10 cellular contexts compared by ENCODE assay signal in genomic region chr3:24242012-24242698, GRCh38.
A peak's percentile ranks its signal among the peaks of the same experiment; 100 is the strongest.
DNase-seq lines count a peak whose midpoint lies in the region; ATAC-seq, FAIRE-seq and TF ChIP-seq lines count a peak whose summit lies in the region.
"Had no signal": no experiment of that assay in that cellular context is flagged by ENCODE, and none has a peak within 500 bp of the region (broad histone marks: within the 10 kb centered on the region; RNA-seq: fewer than 3 reads in every experiment).

No MANE protein-coding gene starts in this region.

- FAIRE-seq in urothelium cell line (lab: Jason Lieb, UNC), result no peak

- in situ Hi-C loops in astrocyte of the spinal cord (cut with HindIII; ENCODE audit: low sequenced_read_pairs), result no loop called here

- no peak overlapping the region for H3K4me3 ChIP-seq in astrocyte of the spinal cord (ENCODE audit: low read depth, low read length)
- H3K4me3 ChIP-seq: tibial artery had no signal

- TF ChIP-seq CTCF in astrocyte of the spinal cord (IDR thresholded peaks at IDR 0.05; ENCODE audit: low read depth, low read length), result no peak

- ATAC-seq in HG03108 (IDR thresholded peaks at IDR 0.05; ENCODE audit: unreplicated experiment), result no peak

- DNase-seq in NCI-H2196 treated with DMSO at 0.1 percent for 48 hours (lab: John Stamatoyannopoulos, UW; ENCODE audit: unreplicated experiment) (peak; percentile 10), NCI-H2196 (lab: John Stamatoyannopoulos, UW; ENCODE audit: unreplicated experiment) (no peak), astrocyte of the spinal cord (ENCODE audit: low read depth, low spot score) (peak; percentile 79), hippocampal formation (lab: John Stamatoyannopoulos, UW) (peak; percentile 23 to 67), urothelium cell line (ENCODE audit: low spot score) (peak; percentile 68)
- no peak for DNase-seq in activated naive CD4-positive, alpha-beta T cell treated with Interleukin-2 at 50 U/mL for 16 hours
- DNase-seq in activated CD4-positive, alpha-beta T cell treated with anti-CD3 and anti-CD28 coated beads, Interleukin-2, amount 50 U/mL, for 48 hours, result no peak
- DNase-seq: AML-193, tibial artery had no signal

Comparison
In these comparisons a context has a peak if more than half of its experiments do, and no peak if none do; other contexts are left out.
1. DNase-seq: peak in NCI-H2196 treated with DMSO at 0.1 percent for 48 hours (single experiment), astrocyte of the spinal cord (single experiment), hippocampal formation (2 of 2) and urothelium cell line (single experiment); none in NCI-H2196 (single experiment), activated naive CD4-positive, alpha-beta T cell treated with Interleukin-2 at 50 U/mL for 16 hours (single experiment) and activated CD4-positive, alpha-beta T cell treated with anti-CD3 and anti-CD28 coated beads, Interleukin-2, amount 50 U/mL, for 48 hours (0 of 2).